10 cellular contexts compared by ENCODE assay signal in the genomic region with DNA sequence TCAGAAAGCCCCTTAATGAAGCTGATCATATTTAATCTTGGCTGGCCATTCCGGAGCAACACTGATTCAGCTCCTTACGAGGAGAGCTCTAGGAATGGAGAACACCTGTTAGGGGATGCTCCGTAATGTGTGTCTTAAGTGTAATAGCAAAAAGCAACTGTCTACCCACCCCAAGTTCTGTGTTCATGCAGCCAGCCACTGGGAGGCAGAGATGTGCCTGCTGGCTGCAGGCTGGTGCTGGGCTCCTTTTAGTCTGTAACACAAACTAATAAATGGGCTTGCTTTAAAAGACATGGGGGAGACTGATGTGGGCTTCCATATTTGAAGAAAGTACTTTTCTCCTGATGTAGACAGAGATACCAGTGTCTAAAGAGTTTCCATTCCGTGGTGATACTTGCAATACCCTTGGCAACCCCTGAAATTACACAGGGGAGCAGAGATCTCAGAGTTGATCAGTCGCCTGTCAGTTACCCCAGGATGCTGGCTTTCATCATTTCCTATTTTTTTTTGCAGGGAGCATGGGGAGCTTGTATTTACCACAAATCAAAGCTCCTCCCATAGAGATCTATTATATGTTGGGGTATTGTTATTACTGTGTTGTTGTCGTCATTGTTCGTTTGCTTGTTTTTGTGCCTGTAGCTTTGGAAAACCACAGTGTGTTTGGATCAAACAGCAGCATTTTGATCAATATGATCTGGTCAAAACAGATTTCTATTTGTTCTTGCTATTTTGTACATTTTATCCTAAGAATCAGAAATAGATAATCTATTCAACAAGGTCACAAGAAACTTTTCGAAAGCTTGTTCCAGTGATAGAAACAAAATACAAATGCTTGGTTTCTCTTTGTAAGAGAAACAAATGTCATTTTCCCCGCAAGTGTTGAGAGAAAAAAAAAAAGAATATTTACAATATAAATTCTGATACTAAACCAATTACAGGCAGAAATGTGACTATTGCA.
A peak's percentile ranks its signal among the peaks of the same experiment; 100 is the strongest.
DNase-seq lines count a peak whose midpoint lies in the region; ATAC-seq and TF ChIP-seq lines count a peak whose summit lies in the region.
"Had no signal": no experiment of that assay in that cellular context is flagged by ENCODE, and none has a peak within 500 bp of the region (broad histone marks: within the 10 kb centered on the region; RNA-seq: fewer than 3 reads in every experiment).

No MANE protein-coding gene starts in this region.

- H3K9me3 Mint-ChIP-seq in glutamatergic neuron (ENCODE audit: unreplicated experiment) = no peaks in the 10 kb centered on the region
- no peaks in the 10 kb centered on the region for H3K9me3 Mint-ChIP-seq in stimulated activated memory B cell treated with anti-CD40 and anti-IgM and Interleukin-4, amounts not matched to agents 10 μg/mL and 1 μg/mL and 100 μg/mL, for 72 hours
- H3K9me3 Mint-ChIP-seq in immature natural killer cell = peaks cover 0 to 9% (median under 1%) of the 10 kb centered on the region in 6 donors
- H3K9me3 Mint-ChIP-seq: activated naive CD4-positive, alpha-beta T cell treated with anti-CD3 and anti-CD28 coated beads, Interleukin-2, amount 50 U/mL, for 72 hours had no signal

- no peaks in the 10 kb centered on the region for H3K4me1 ChIP-seq in body of pancreas

- H3K27ac ChIP-seq in C4-2B (no peak overlapping the region), body of pancreas (no peak overlapping the region)

- TF ChIP-seq CTCF in C4-2B (conservative IDR thresholded peaks at IDR 0.05) = peak; percentile 39
- TF ChIP-seq CTCF in glutamatergic neuron (IDR thresholded peaks at IDR 0.05; ENCODE audit: partially characterized antibody, unreplicated experiment) = no peak
- no peak for TF ChIP-seq CTCF in body of pancreas (IDR thresholded peaks at IDR 0.05)

- 71% methylated on average over 9 of the region's 9 CpGs for WGBS in body of pancreas, 2 donors

- H3K4me3 ChIP-seq in body of pancreas = no peak overlapping the region

- ATAC-seq in stimulated activated memory B cell treated with anti-CD40 and anti-IgM and Interleukin-4, amounts not matched to agents 10 μg/mL and 1 μg/mL and 100 μg/mL, for 72 hours = no peak
- ATAC-seq in body of pancreas = no peak

- intact Hi-C loops in body of pancreas (cut with DNase I) = no loop called here

- H3K36me3 ChIP-seq in body of pancreas (replicated peaks in 1 of 2; ENCODE audit: insufficient read depth in 1 of 2, low read depth in 2 of 2) = no peaks in the 10 kb centered on the region

- peaks cover 3% of the 10 kb centered on the region for H3K27me3 Mint-ChIP-seq in glutamatergic neuron (ENCODE audit: unreplicated experiment)
- peaks cover 12% of the 10 kb centered on the region for H3K27me3 Mint-ChIP-seq in stimulated activated memory B cell treated with anti-CD40 and anti-IgM and Interleukin-4, amounts not matched to agents 10 μg/mL and 1 μg/mL and 100 μg/mL, for 72 hours
- peaks cover 1 to 16% (median 12%) of the 10 kb centered on the region in 3 donors for H3K27me3 Mint-ChIP-seq in immature natural killer cell (ENCODE audit: low read depth in 3 of 3)

- H3K4me1 Mint-ChIP-seq in glutamatergic neuron (ENCODE audit: low read depth, unreplicated experiment) = no peaks in the 10 kb centered on the region
- H3K4me1 Mint-ChIP-seq in stimulated activated memory B cell treated with anti-CD40 and anti-IgM and Interleukin-4, amounts not matched to agents 10 μg/mL and 1 μg/mL and 100 μg/mL, for 72 hours = no peaks in the 10 kb centered on the region
- no peaks in the 10 kb centered on the region for H3K4me1 Mint-ChIP-seq in immature natural killer cell

- H3K27ac Mint-ChIP-seq in glutamatergic neuron (ENCODE audit: unreplicated experiment) = no peak overlapping the region
- H3K27ac Mint-ChIP-seq in stimulated activated memory B cell treated with anti-CD40 and anti-IgM and Interleukin-4, amounts not matched to agents 10 μg/mL and 1 μg/mL and 100 μg/mL, for 72 hours = no peak overlapping the region
- no peak overlapping the region for H3K27ac Mint-ChIP-seq in immature natural killer cell
- H3K27ac Mint-ChIP-seq: activated naive CD4-positive, alpha-beta T cell treated with anti-CD3 and anti-CD28 coated beads, Interleukin-2, amount 50 U/mL, for 72 hours had no signal

- H3K4me3 Mint-ChIP-seq in glutamatergic neuron (ENCODE audit: unreplicated experiment) (no peak overlapping the region), immature natural killer cell (no peak overlapping the region)
- no peak overlapping the region for H3K4me3 Mint-ChIP-seq in stimulated activated memory B cell treated with anti-CD40 and anti-IgM and Interleukin-4, amounts not matched to agents 10 μg/mL and 1 μg/mL and 100 μg/mL, for 72 hours

- no peak for TF ChIP-seq POLR2A in body of pancreas (IDR thresholded peaks at IDR 0.05)

- DNase-seq in HT1080 (ENCODE audit: low read depth) (peak; percentile 40), glutamatergic neuron (peak; percentile 22), NCI-H2171 (lab: John Stamatoyannopoulos, UW) (no peak), immature natural killer cell (no peak), body of pancreas (no peak)
- peak; percentile 3 for DNase-seq in activated CD4-positive, alpha-beta T cell treated with anti-CD3 and anti-CD28 coated beads, Interleukin-2, amount 50 U/mL, for 1 hour
- DNase-seq: NCI-H774 had no signal

- no peaks in the 10 kb centered on the region for H3K27me3 ChIP-seq in body of pancreas

- no peaks in the 10 kb centered on the region for H3K9me3 ChIP-seq in body of pancreas

- H3K36me3 Mint-ChIP-seq in glutamatergic neuron (ENCODE audit: unreplicated experiment) (no peaks in the 10 kb centered on the region), immature natural killer cell (no peaks in the 10 kb centered on the region)
- H3K36me3 Mint-ChIP-seq in stimulated activated memory B cell treated with anti-CD40 and anti-IgM and Interleukin-4, amounts not matched to agents 10 μg/mL and 1 μg/mL and 100 μg/mL, for 72 hours = no peaks in the 10 kb centered on the region
- H3K36me3 Mint-ChIP-seq: activated naive CD4-positive, alpha-beta T cell treated with anti-CD3 and anti-CD28 coated beads, Interleukin-2, amount 50 U/mL, for 72 hours had no signal

Comparison
In these comparisons a context has a peak if more than half of its experiments do, and no peak if none do; other contexts are left out.
1. DNase-seq: peak in HT1080 (single experiment), activated CD4-positive, alpha-beta T cell treated with anti-CD3 and anti-CD28 coated beads, Interleukin-2, amount 50 U/mL, for 1 hour (single experiment) and glutamatergic neuron (single experiment); none in NCI-H2171 (single experiment), immature natural killer cell (0 of 3) and body of pancreas (0 of 4).